18 cellular contexts compared by ENCODE assay signal in the genomic region with DNA sequence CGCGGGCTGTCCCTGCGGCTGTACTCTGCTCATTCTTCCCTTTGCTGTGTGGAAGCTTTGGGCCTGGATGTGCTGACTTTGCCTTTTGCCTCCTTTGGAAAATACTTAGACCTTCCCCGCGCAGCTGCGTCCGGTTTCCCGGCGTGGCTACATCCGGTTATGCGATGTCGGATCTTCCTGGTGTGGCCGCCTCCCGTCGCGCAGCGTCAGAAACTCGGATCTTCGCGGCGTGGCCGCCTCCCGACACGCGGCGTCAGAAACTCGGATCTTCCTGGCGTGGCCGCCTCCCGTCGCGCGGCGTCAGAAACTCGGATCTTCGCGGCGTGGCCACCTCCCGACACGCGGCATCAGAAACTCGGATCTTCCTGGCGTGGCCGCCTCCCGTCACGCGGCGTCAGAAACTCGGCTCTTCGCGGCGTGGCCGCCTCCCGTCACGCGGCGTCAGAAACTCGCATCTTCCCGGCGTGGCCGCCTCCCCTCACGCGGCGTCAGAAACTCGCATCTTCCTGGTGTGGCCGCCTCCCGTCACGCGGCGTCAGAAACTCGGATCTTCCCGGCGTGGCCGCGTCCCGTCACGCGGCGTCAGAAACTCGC. TPM values are rescaled to one million over a fixed set of nuclear protein-coding genes. Genes with fewer than 3 reads are reported as not detected.
DNase-seq lines count a peak whose midpoint lies in the region; ATAC-seq, FAIRE-seq and TF ChIP-seq lines count a peak whose summit lies in the region.
"Had no signal": no experiment of that assay in that cellular context is flagged by ENCODE, and none has a peak within 500 bp of the region (broad histone marks: within the 10 kb centered on the region; RNA-seq: fewer than 3 reads in every experiment).

No MANE protein-coding gene starts in this region.

- H3K4me1 Mint-ChIP-seq in activated CD4-positive, alpha-beta T cell treated with anti-CD3 and anti-CD28 coated beads for 36 hours, result no peaks in the 10 kb centered on the region

- peak; percentile 77 for FAIRE-seq in urothelium cell line (lab: Jason Lieb, UNC)
- FAIRE-seq: A204.1 had no signal

- H3K4me1 ChIP-seq in heart right ventricle (peaks cover 0 to 32% (median 12%) of the 10 kb centered on the region in 9 donors), left ventricle myocardium inferior (peaks cover 39% of the 10 kb centered on the region), rectal smooth muscle tissue (ENCODE audit: control insufficient read depth, insufficient read depth, low read length) (peaks cover 10% of the 10 kb centered on the region)
- H3K4me1 ChIP-seq: Caco-2 had no signal

- H3K4me3 Mint-ChIP-seq in activated CD4-positive, alpha-beta T cell treated with anti-CD3 and anti-CD28 coated beads for 36 hours, result no peak overlapping the region

- 95 to 98% methylated on average over 80 of the region's 80 CpGs for WGBS in heart right ventricle, 2 donors

- DNase-seq in heart right ventricle, result no peak
- DNase-seq in cardiac septum (ENCODE audit: low spot score), result no peak
- DNase-seq in left ventricle myocardium inferior, result no peak
- no peak for DNase-seq in urothelium cell line (ENCODE audit: low spot score)
- no peak for DNase-seq in activated CD4-positive, alpha-beta T cell treated with anti-CD3 and anti-CD28 coated beads for 36 hours
- DNase-seq in MG63, result no peak
- DNase-seq: AML-193, Caco-2, DMS53, KG1, NCI-H1092, NCI-H2107, NCI-H226, NCI-H526 had no signal

- intact Hi-C loops in heart right ventricle (cut with DNase I), result loop anchor here in 3 of 10 donors (10.0 kb wide), 3 partner anchors 53 to 183 kb away; a partner anchor contains a TSS
- intact Hi-C loops in cardiac septum (cut with DNase I), result no loop called here
- intact Hi-C loops in left ventricle myocardium inferior (cut with micrococcal nuclease), result loop anchor here (10.0 kb wide), 1 partner anchor 53 kb away; a partner anchor contains a TSS
- intact Hi-C loops in activated CD4-positive, alpha-beta T cell treated with anti-CD3 and anti-CD28 coated beads for 36 hours (cut with DNase I, micrococcal nuclease), result no loop called here

- peaks cover 33% of the 10 kb centered on the region for H3K36me3 Mint-ChIP-seq in activated CD4-positive, alpha-beta T cell treated with anti-CD3 and anti-CD28 coated beads for 36 hours (ENCODE audit: low read depth)

- H3K4me3 ChIP-seq in heart right ventricle (no peak overlapping the region), left ventricle myocardium inferior (no peak overlapping the region), rectal smooth muscle tissue (ENCODE audit: low read length) (no peak overlapping the region), MG63 (no peak overlapping the region)

- H3K27me3 Mint-ChIP-seq in activated CD4-positive, alpha-beta T cell treated with anti-CD3 and anti-CD28 coated beads for 36 hours, result no peaks in the 10 kb centered on the region

- no peak overlapping the region for H3K9ac ChIP-seq in rectal smooth muscle tissue (ENCODE audit: low read length)

- no peaks in the 10 kb centered on the region for H3K27me3 ChIP-seq in heart right ventricle
- no peaks in the 10 kb centered on the region for H3K27me3 ChIP-seq in left ventricle myocardium inferior (ENCODE audit: low read depth)
- no peaks in the 10 kb centered on the region for H3K27me3 ChIP-seq in rectal smooth muscle tissue (ENCODE audit: control insufficient read depth, insufficient read depth, low read length)
- no peaks in the 10 kb centered on the region for H3K27me3 ChIP-seq in MG63

- POLR2A ChIA-PET in activated CD4-positive, alpha-beta T cell treated with anti-CD3 and anti-CD28 coated beads for 36 hours (lab: Charles Lee), result no interaction called here

- ATAC-seq in heart right ventricle, result no peak
- ATAC-seq in activated CD4-positive, alpha-beta T cell treated with anti-CD3 and anti-CD28 coated beads for 36 hours, result no peak
- ATAC-seq in HG03439 (IDR thresholded peaks at IDR 0.05; ENCODE audit: unreplicated experiment), result no peak
- ATAC-seq: HCT116 had no signal

- H3K9me3 ChIP-seq in heart right ventricle (no peaks in the 10 kb centered on the region), left ventricle myocardium inferior (replicated peaks) (no peaks in the 10 kb centered on the region), MG63 (no peaks in the 10 kb centered on the region)
- H3K9me3 ChIP-seq: Caco-2 had no signal

- TF ChIP-seq CTCF in heart right ventricle (IDR thresholded peaks at IDR 0.05) (no peak), left ventricle myocardium inferior (IDR thresholded peaks at IDR 0.05; ENCODE audit: borderline replicate concordance) (no peak)

- CTCF ChIA-PET in activated CD4-positive, alpha-beta T cell treated with anti-CD3 and anti-CD28 coated beads for 36 hours (lab: Charles Lee), result no interaction called here

- H3K27ac ChIP-seq in heart right ventricle (peak overlapping the region in 8 of 10 donors; percentile 26 to 85 (median 68)), left ventricle myocardium inferior (replicated peaks) (peak overlapping the region; percentile 85), rectal smooth muscle tissue (ENCODE audit: low read depth, low read length) (peak overlapping the region; percentile 72)

- H3K9me3 Mint-ChIP-seq in activated CD4-positive, alpha-beta T cell treated with anti-CD3 and anti-CD28 coated beads for 36 hours (ENCODE audit: low read depth), result no peaks in the 10 kb centered on the region

- no peak overlapping the region for H3K27ac Mint-ChIP-seq in activated CD4-positive, alpha-beta T cell treated with anti-CD3 and anti-CD28 coated beads for 36 hours

- peaks cover 0 to 88% (median 7%) of the 10 kb centered on the region in 9 donors for H3K36me3 ChIP-seq in heart right ventricle
- H3K36me3 ChIP-seq in left ventricle myocardium inferior, result peaks cover 53% of the 10 kb centered on the region
- H3K36me3 ChIP-seq in rectal smooth muscle tissue (ENCODE audit: control insufficient read depth, insufficient read depth, low read length), result peaks cover 5% of the 10 kb centered on the region
- H3K36me3 ChIP-seq in MG63, result peaks cover 27% of the 10 kb centered on the region

RNA-seq across cellular contexts. Expression of a gene that starts 50.2 kb away (rescaled TPM):
- total RNA-seq in heart right ventricle (100 to 1,000 TPM; 129 to 211 (median 183) TPM), cardiac septum (153 TPM), left ventricle myocardium inferior (183 TPM)
- 100 to 1,000 TPM in 1 of 2 donors, 10 to 100 TPM in 1; 69.2 to 203 TPM for polyA plus RNA-seq in heart right ventricle
- total RNA-seq in activated CD4-positive, alpha-beta T cell treated with anti-CD3 and anti-CD28 coated beads for 36 hours, result 10 to 100 TPM; 71.3 to 74.6 TPM
- total RNA-seq in MG63 (2014; rRNA removed; shearing (Covaris generic); ENCODE audit: low replicate concordance), result 109 and 157 TPM in 2 replicates

RNA-seq across cellular contexts. Expression of a gene that starts 55.0 kb away (rescaled TPM):
- 10 to 100 TPM; 14.5 to 24.5 (median 21.2) TPM for total RNA-seq in heart right ventricle
- 10 to 100 TPM in 1 of 2 donors, 1 to 10 TPM in 1; 5.0 to 15.7 TPM for polyA plus RNA-seq in heart right ventricle
- 13.5 TPM for total RNA-seq in cardiac septum
- 14.2 TPM for total RNA-seq in left ventricle myocardium inferior
- total RNA-seq in activated CD4-positive, alpha-beta T cell treated with anti-CD3 and anti-CD28 coated beads for 36 hours, result 10 to 100 TPM; 37.0 to 41.0 TPM
- total RNA-seq in MG63 (2014; rRNA removed; shearing (Covaris generic); ENCODE audit: low replicate concordance), result 20.4 and 27.5 TPM in 2 replicates

RNA-seq across cellular contexts. Expression of a gene that starts 55.5 kb away (rescaled TPM):
- total RNA-seq in heart right ventricle (10 to 100 TPM; 18.0 to 30.0 (median 25.3) TPM), cardiac septum (22.1 TPM), left ventricle myocardium inferior (18.1 TPM)
- 10 to 100 TPM; 10.4 to 12.8 TPM for polyA plus RNA-seq in heart right ventricle
- total RNA-seq in activated CD4-positive, alpha-beta T cell treated with anti-CD3 and anti-CD28 coated beads for 36 hours, result 10 to 100 TPM; 31.5 to 37.2 TPM
- 23.7 and 31.4 TPM in 2 replicates for total RNA-seq in MG63 (2014; rRNA removed; shearing (Covaris generic); ENCODE audit: low replicate concordance)
